ENCODE assay signal across 15 cellular contexts in the genomic region with DNA sequence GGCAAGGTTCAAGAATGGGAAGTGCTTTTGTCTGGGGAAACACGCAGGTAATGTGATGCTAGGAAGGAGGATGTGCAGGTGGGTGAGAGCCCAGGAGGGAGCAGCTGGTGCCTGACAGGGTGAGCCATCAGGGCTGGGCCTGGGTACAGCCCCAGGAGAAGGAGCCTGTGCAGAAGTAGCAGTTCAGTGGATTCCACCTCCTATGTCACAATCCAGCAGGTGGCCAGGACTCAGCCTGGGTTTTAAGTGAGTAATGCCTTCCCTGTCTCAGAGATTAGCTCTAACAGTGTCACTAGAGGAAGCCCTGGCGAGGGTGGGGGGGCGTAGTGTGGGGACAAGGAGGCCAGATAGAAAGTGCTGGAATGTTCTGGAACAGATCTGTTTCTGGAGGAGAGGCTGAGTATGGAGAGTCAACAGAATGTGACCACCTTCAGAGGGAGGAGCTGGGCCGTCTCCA. TPM values are rescaled to one million over a fixed set of nuclear protein-coding genes. Genes with fewer than 3 reads are reported as not detected.
A peak's percentile ranks its signal among the peaks of the same experiment; 100 is the strongest.
DNase-seq lines count a peak whose midpoint lies in the region; ATAC-seq and TF ChIP-seq lines count a peak whose summit lies in the region.
"Had no signal": no experiment of that assay in that cellular context is flagged by ENCODE, and none has a peak within 500 bp of the region (broad histone marks: within the 10 kb centered on the region; RNA-seq: fewer than 3 reads in every experiment).

No MANE protein-coding gene starts in this region.

- H3K9me2 ChIP-seq in PC-9 (ENCODE audit: insufficient read depth) = no peaks in the 10 kb centered on the region

- H3K27ac ChIP-seq in H9 (ENCODE audit: insufficient read length, low read depth, low read length) (no peak overlapping the region), mesodermal cell (ENCODE audit: low read depth, low read length, severe bottlenecking) (peak overlapping the region; percentile 71), PC-9 (no peak overlapping the region)
- H3K27ac ChIP-seq: lower lobe of right lung had no signal

- H3K27ac Mint-ChIP-seq in H9 = peak overlapping the region in 1 of 3 experiments; percentile 78; a peak in 3 of 7 replicates
- H3K27ac Mint-ChIP-seq in activated T-helper 17 cell treated with anti-CD3 and anti-CD28 coated beads, Interleukin-2, amount 50 U/mL, for 72 hours = peak overlapping the region; percentile 69

- no peak overlapping the region for H3K18ac ChIP-seq in H9 (ENCODE audit: insufficient read length, low read depth, low read length)

- peaks cover 22 to 64% (median 55%) of the 10 kb centered on the region in 3 experiments for H3K36me3 Mint-ChIP-seq in H9 (ENCODE audit: insufficient read depth in 1 of 3, low read depth in 3 of 3)
- H3K36me3 Mint-ChIP-seq in activated T-helper 17 cell treated with anti-CD3 and anti-CD28 coated beads, Interleukin-2, amount 50 U/mL, for 72 hours (ENCODE audit: low read depth) = peaks cover 62% of the 10 kb centered on the region

- no peak overlapping the region for H3K4me3 Mint-ChIP-seq in H9
- no peak overlapping the region for H3K4me3 Mint-ChIP-seq in activated T-helper 17 cell treated with anti-CD3 and anti-CD28 coated beads, Interleukin-2, amount 50 U/mL, for 72 hours

- no peaks in the 10 kb centered on the region for H3K23me2 ChIP-seq in H9 (ENCODE audit: insufficient read length, low read depth, low read length, poor library complexity, severe bottlenecking)

- no CpG with 5 or more reads among the region's 4 CpGs for WGBS in H9 (ENCODE audit: extremely low coverage, insufficient read length, low lambda C conversion rate)
- 84 to 89% methylated on average over 3 to 4 of the region's 4 CpGs for WGBS in mesodermal cell (ENCODE audit: insufficient coverage in 2 of 2), 2 experiments

- H2BK120ac ChIP-seq in H9 (ENCODE audit: low read depth, low read length, poor library complexity, severe bottlenecking) = no peak overlapping the region

- ATAC-seq in activated T-helper 17 cell treated with anti-CD3 and anti-CD28 coated beads, Interleukin-2, amount 50 U/mL, for 72 hours (replicated peaks) = no peak
- ATAC-seq in GM21529 (IDR thresholded peaks at IDR 0.05; ENCODE audit: unreplicated experiment) = no peak
- ATAC-seq: lower lobe of right lung had no signal

- H3K36me3 ChIP-seq in mesodermal cell (ENCODE audit: control insufficient read depth, insufficient read depth, low read length) = peaks cover 63% of the 10 kb centered on the region
- H3K36me3 ChIP-seq in PC-9 (ENCODE audit: low read depth) = no peaks in the 10 kb centered on the region

- H4K91ac ChIP-seq in H9 (ENCODE audit: insufficient read length, low read depth, low read length) = no peak overlapping the region

- intact Hi-C loops in PC-9 (cut with micrococcal nuclease; ENCODE audit: unreplicated experiment) = no loop called here

- H3T11ph ChIP-seq in H9 (ENCODE audit: low read length) = no peak overlapping the region

- no peaks in the 10 kb centered on the region for H3K9me3 ChIP-seq in H9 (ENCODE audit: control insufficient read depth, low read depth, low read length)
- H3K9me3 ChIP-seq in mesodermal cell (ENCODE audit: control insufficient read depth, low read length) = no peaks in the 10 kb centered on the region
- H3K9me3 ChIP-seq in PC-9 (ENCODE audit: insufficient read depth, low read depth) = no peaks in the 10 kb centered on the region
- H3K9me3 ChIP-seq: lower lobe of right lung had no signal

- no peak overlapping the region for H3K23ac ChIP-seq in H9 (ENCODE audit: insufficient read length, low read depth, low read length)

- H3K4ac ChIP-seq in H9 (ENCODE audit: low read depth, low read length) = no peak overlapping the region

- no peak overlapping the region for H2BK20ac ChIP-seq in H9 (ENCODE audit: low read depth, low read length, poor library complexity, severe bottlenecking)

- no peak overlapping the region for H3K4me2 ChIP-seq in H9 (ENCODE audit: insufficient read depth, insufficient read length, low read length)
- no peak overlapping the region for H3K4me2 ChIP-seq in PC-9

- H3K4me1 ChIP-seq in H9 (ENCODE audit: insufficient read depth, low read length) (no peaks in the 10 kb centered on the region), mesodermal cell (ENCODE audit: control insufficient read depth, insufficient read depth, low read length, poor library complexity, severe bottlenecking) (peaks cover 7% of the 10 kb centered on the region), PC-9 (replicated peaks; ENCODE audit: insufficient read depth) (no peaks in the 10 kb centered on the region)

- DNase-seq in COLO668 (lab: John Stamatoyannopoulos, UW; ENCODE audit: unreplicated experiment) (peak; percentile 0), H9 (peak; percentile 22), NCI-H1417 treated with DMSO at 0.1 percent for 48 hours (lab: John Stamatoyannopoulos, UW) (no peak), PC-9 (no peak)
- DNase-seq in stimulated activated CD4-positive, alpha-beta T cell treated with anti-CD3 and anti-CD28 coated beads, Interleukin-2, amount 100 ng/mL, for 48 hours = no peak
- DNase-seq: activated CD4-positive, alpha-beta T cell treated with anti-CD3 and anti-CD28 coated beads, Interleukin-2, amount 50 U/mL, for 4 hours; amygdala; effector memory CD4-positive, alpha-beta T cell; glutamatergic neuron; lower lobe of right lung; NCI-H526 treated with DMSO at 0.1 percent for 48 hours; stimulated activated CD4-positive, alpha-beta T cell treated with anti-CD3 and anti-CD28 coated beads, Interleukin-2, amount 100 ng/mL, for 24 hours had no signal

- H3K4me3 ChIP-seq in mesodermal cell (ENCODE audit: extremely low read depth, insufficient read depth, low read length, poor library complexity, severe bottlenecking) (no peak overlapping the region), PC-9 (no peak overlapping the region)
- H3K4me3 ChIP-seq: lower lobe of right lung had no signal

- no peaks in the 10 kb centered on the region for H3K4me1 Mint-ChIP-seq in H9
- peaks cover 8% of the 10 kb centered on the region for H3K4me1 Mint-ChIP-seq in activated T-helper 17 cell treated with anti-CD3 and anti-CD28 coated beads, Interleukin-2, amount 50 U/mL, for 72 hours

- no peaks in the 10 kb centered on the region for H3K27me3 ChIP-seq in H9 (ENCODE audit: insufficient read depth, low read length)
- H3K27me3 ChIP-seq in PC-9 (ENCODE audit: insufficient read depth, low read depth) = no peaks in the 10 kb centered on the region

- H3K9me3 Mint-ChIP-seq in H9 = no peaks in the 10 kb centered on the region
- H3K9me3 Mint-ChIP-seq in activated T-helper 17 cell treated with anti-CD3 and anti-CD28 coated beads, Interleukin-2, amount 50 U/mL, for 72 hours = no peaks in the 10 kb centered on the region

- no peaks in the 10 kb centered on the region for H3K27me3 Mint-ChIP-seq in H9 (ENCODE audit: low read depth)
- H3K27me3 Mint-ChIP-seq in activated T-helper 17 cell treated with anti-CD3 and anti-CD28 coated beads, Interleukin-2, amount 50 U/mL, for 72 hours = no peaks in the 10 kb centered on the region

- H2BK15ac ChIP-seq in H9 (ENCODE audit: low read depth, low read length) = no peak overlapping the region

- no peak overlapping the region for H3K14ac ChIP-seq in H9 (ENCODE audit: insufficient read depth, low read length)

- no peak overlapping the region for H2BK12ac ChIP-seq in H9 (ENCODE audit: insufficient read length, low read depth, low read length)

- no peak overlapping the region for H2AK5ac ChIP-seq in H9 (ENCODE audit: insufficient read length, low read length)

- BruUV-seq in PC-9 (replicated peaks; lab: Mats Ljungman, UMichigan) = no TSS peak

- CTCF ChIA-PET in PC-9 (lab: Charles Lee) = no interaction called here

- no peak overlapping the region for H2BK5ac ChIP-seq in H9 (ENCODE audit: insufficient read length, low read length)

- no peak overlapping the region for H3K56ac ChIP-seq in H9 (ENCODE audit: insufficient read length, low read depth, low read length)

- peaks cover 18% of the 10 kb centered on the region; the same call in 1 of the 2 replicates for H3F3A ChIP-seq in PC-9 (ENCODE audit: insufficient read depth, low read depth)

- no peaks in the 10 kb centered on the region for H4K20me1 ChIP-seq in H9 (ENCODE audit: control insufficient read depth, insufficient read depth, insufficient read length)
- H4K20me1 ChIP-seq in PC-9 (ENCODE audit: insufficient read depth) = no peaks in the 10 kb centered on the region

- no peaks in the 10 kb centered on the region for H3K79me2 ChIP-seq in H9 (ENCODE audit: insufficient read depth, low read length)
- H3K79me2 ChIP-seq in PC-9 (ENCODE audit: low read depth) = peaks cover 5% of the 10 kb centered on the region

- no peak overlapping the region for H4K8ac ChIP-seq in H9 (replicated peaks; ENCODE audit: insufficient read length, low read depth, low read length)

- H3K9ac ChIP-seq in H9 (ENCODE audit: extremely low read depth, insufficient read length, low read length) = no peak overlapping the region

- H2AFZ ChIP-seq in H9 (ENCODE audit: low read length) (no peak overlapping the region), PC-9 (no peak overlapping the region)

- H3K79me1 ChIP-seq in H9 (ENCODE audit: insufficient read depth, low read depth, low read length, poor library complexity, severe bottlenecking) = no peaks in the 10 kb centered on the region

- POLR2A ChIA-PET in PC-9 (lab: Charles Lee; ENCODE audit: unreplicated experiment) = interaction anchor here (0.6 kb wide), 2 partner anchors 21 to 192 kb away, joined by 5 to 16 read pairs; a partner anchor contains a TSS

- H4K5ac ChIP-seq in H9 (ENCODE audit: insufficient read length, low read depth, low read length) = no peak overlapping the region

- no peak for TF ChIP-seq CTCF in H9 (conservative IDR thresholded peaks at IDR 0.05)
- TF ChIP-seq CTCF in PC-9 (conservative IDR thresholded peaks at IDR 0.05) = no peak

RNA-seq across cellular contexts. Expression of a gene that starts 8.1 kb away (rescaled TPM):
- total RNA-seq in H9 (2021) (94.9 and 98.1 TPM in 2 replicates), PC-9 (2021) (115 and 129 TPM in 2 replicates)
- total RNA-seq in activated T-helper 17 cell treated with anti-CD3 and anti-CD28 coated beads, Interleukin-2, amount 50 U/mL, for 72 hours = 100 to 1,000 TPM; 118 to 139 TPM
- 76.3 TPM for polyA plus RNA-seq in mesodermal cell (2013, experiment 1 of 2)
- 65.8 TPM for polyA plus RNA-seq in mesodermal cell (2013, experiment 2 of 2)

RNA-seq across cellular contexts. Expression of a gene that starts 8.4 kb away (rescaled TPM):
- total RNA-seq in H9 (2021) (44.1 and 49.4 TPM in 2 replicates), PC-9 (2021) (45.7 and 60.6 TPM in 2 replicates)
- total RNA-seq in activated T-helper 17 cell treated with anti-CD3 and anti-CD28 coated beads, Interleukin-2, amount 50 U/mL, for 72 hours = 10 to 100 TPM; 32.5 to 84.3 TPM
- 51.3 TPM for polyA plus RNA-seq in mesodermal cell (2013, experiment 1 of 2)
- polyA plus RNA-seq in mesodermal cell (2013, experiment 2 of 2) = 44.1 TPM

RNA-seq across cellular contexts. Expression of a gene that starts 20.5 kb away (rescaled TPM):
- total RNA-seq in H9 (2021) (13.2 and 13.9 TPM in 2 replicates), PC-9 (2021) (26.0 and 35.0 TPM in 2 replicates)
- total RNA-seq in activated T-helper 17 cell treated with anti-CD3 and anti-CD28 coated beads, Interleukin-2, amount 50 U/mL, for 72 hours = 10 to 100 TPM; 16.5 to 48.5 TPM
- polyA plus RNA-seq in mesodermal cell (2013, experiment 1 of 2) = 19.6 TPM
- polyA plus RNA-seq in mesodermal cell (2013, experiment 2 of 2) = 17.5 TPM

RNA-seq across cellular contexts. Expression of a gene that starts 21.2 kb away (rescaled TPM):
- total RNA-seq in H9 (2021) (141 and 148 TPM in 2 replicates), PC-9 (2021) (143 and 147 TPM in 2 replicates)
- 100 to 1,000 TPM; 153 to 211 TPM for total RNA-seq in activated T-helper 17 cell treated with anti-CD3 and anti-CD28 coated beads, Interleukin-2, amount 50 U/mL, for 72 hours
- polyA plus RNA-seq in mesodermal cell (2013, experiment 1 of 2) = 169 TPM
- 153 TPM for polyA plus RNA-seq in mesodermal cell (2013, experiment 2 of 2)

RNA-seq across cellular contexts. Expression of a gene that starts 22.7 kb away (rescaled TPM):
- not detected in 2 replicates for total RNA-seq in H9 (2021)
- not detected for total RNA-seq in activated T-helper 17 cell treated with anti-CD3 and anti-CD28 coated beads, Interleukin-2, amount 50 U/mL, for 72 hours
- polyA plus RNA-seq in mesodermal cell (2013, experiment 1 of 2) = not detected
- not detected for polyA plus RNA-seq in mesodermal cell (2013, experiment 2 of 2)
- total RNA-seq in PC-9 (2021) = not detected in 2 replicates
- total RNA-seq: lower lobe of right lung had no signal

Comparison
In these comparisons a context has a peak if more than half of its experiments do, and no peak if none do; other contexts are left out.
1. DNase-seq: peak in COLO668 (single experiment) and H9 (single experiment); none in NCI-H1417 treated with DMSO at 0.1 percent for 48 hours (single experiment), PC-9 (0 of 2) and stimulated activated CD4-positive, alpha-beta T cell treated with anti-CD3 and anti-CD28 coated beads, Interleukin-2, amount 100 ng/mL, for 48 hours (0 of 2).